In the genomic region with DNA sequence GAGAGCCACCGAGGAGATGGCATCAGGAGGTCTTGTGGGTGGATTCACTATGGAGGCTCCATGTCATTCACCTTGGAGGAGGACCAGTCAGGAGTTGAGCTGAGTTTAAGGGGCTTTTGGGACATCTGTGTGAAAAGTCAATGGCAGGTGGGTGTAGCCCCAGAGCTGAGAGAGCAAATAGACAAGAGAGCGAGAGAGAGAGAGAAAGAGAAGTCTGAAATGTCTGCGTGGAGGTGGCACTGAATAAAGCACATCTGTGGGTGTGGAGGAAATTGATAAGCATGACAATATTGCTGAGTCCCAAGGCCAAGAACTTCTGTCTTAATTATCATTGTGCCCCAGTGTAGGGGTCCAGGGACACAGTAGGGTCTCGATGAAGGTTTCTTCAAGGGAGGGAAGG, we compare ENCODE assay signal across 31 cellular contexts.
"Had no signal": no experiment of that assay in that cellular context is flagged by ENCODE, and none has a peak within 500 bp of the region (broad histone marks: within the 10 kb centered on the region; RNA-seq: fewer than 3 reads in every experiment).

No MANE protein-coding gene starts in this region.

- H3K27ac ChIP-seq: brain microvascular endothelial cell, colonic mucosa, heart left ventricle, WERI-Rb-1 had no signal

- H3K4me1 Mint-ChIP-seq: activated B cell treated with CpG ODN at 0.5 μM for 24 hours; activated T-helper 17 cell treated with anti-CD3 and anti-CD28 coated beads, Interleukin-2, amount 50 U/mL, for 72 hours had no signal

- H3K36me3 Mint-ChIP-seq: activated naive CD8-positive, alpha-beta T cell had no signal

- H3K4me3 ChIP-seq: colonic mucosa, heart left ventricle had no signal

- ATAC-seq: activated CD4-positive, CD25-positive, alpha-beta regulatory T cell treated with anti-CD3 and anti-CD28 coated beads, Interleukin-2, amount 50 U/mL, for 24 hours; activated CD8-positive, alpha-beta T cell treated with anti-CD3 and anti-CD28 coated beads for 36 hours; activated T-cell treated with anti-CD3 and anti-CD28 coated beads, Interleukin-2, amount 50 U/mL, for 4 hours; activated T-helper 17 cell treated with anti-CD3 and anti-CD28 coated beads, Interleukin-2, amount 50 U/mL, for 72 hours; esophagus mucosa; heart left ventricle; T-helper 17 cell had no signal

- FAIRE-seq: astrocyte, endometrium, frontal cortex had no signal

- DNase-seq: activated B cell treated with CpG ODN at 0.5 μM for 24 hours; activated CD4-positive, alpha-beta T cell treated with anti-CD3 and anti-CD28 coated beads for 48 hours; activated CD4-positive, alpha-beta T cell treated with anti-CD3 and anti-CD28 coated beads, Interleukin-2, amount 50 U/mL, for 1 hour; activated CD4-positive, alpha-beta T cell treated with anti-CD3 and anti-CD28 coated beads, Interleukin-2, amount 50 U/mL, for 48 hours; activated CD8-positive, alpha-beta memory T cell treated with anti-CD3 and anti-CD28 coated beads for 24 hours; activated CD8-positive, alpha-beta T cell treated with anti-CD3 and anti-CD28 coated beads for 36 hours; activated effector memory CD4-positive, alpha-beta T cell treated with Interleukin-2 at 50 U/mL for 16 hours; activated gamma-delta T cell treated with Interleukin-2 at 50 U/mL for 16 hours; activated naive CD4-positive, alpha-beta T cell treated with anti-CD3 and anti-CD28 coated beads, Interleukin-2, amount 50 U/mL, for 16 hours; activated naive CD4-positive, alpha-beta T cell treated with Interleukin-2 at 50 U/mL for 16 hours; activated T-cell treated with anti-CD3 and anti-CD28 coated beads, Interleukin-2, amount 50 U/mL, for 4 hours; amniotic stem cell; anterior cingulate cortex; brain microvascular endothelial cell; cerebellar nuclear complex; colonic mucosa; effector CD8-positive, alpha-beta T cell; foreskin fibroblast; heart left ventricle; T-helper 1 cell; T-helper 17 cell; T1000; WERI-Rb-1 had no signal

- H3K9me3 ChIP-seq: colonic mucosa, heart left ventricle had no signal

- H3K4me1 ChIP-seq: colonic mucosa had no signal

- H3K27me3 ChIP-seq: brain microvascular endothelial cell, colonic mucosa had no signal

- H3K27ac Mint-ChIP-seq: activated B cell treated with CpG ODN at 0.5 μM for 24 hours; activated CD8-positive, alpha-beta T cell treated with anti-CD3 and anti-CD28 coated beads for 36 hours; activated naive CD8-positive, alpha-beta T cell; activated T-helper 17 cell treated with anti-CD3 and anti-CD28 coated beads, Interleukin-2, amount 50 U/mL, for 72 hours; T-helper 17 cell; T-helper 2 cell treated with Interferon-gamma antibody and Interleukin-4, amounts not matched to agents 5 μg/mL and 100 μg/mL, for 36 hours had no signal

- H3K36me3 ChIP-seq: brain microvascular endothelial cell, colonic mucosa, heart left ventricle, WERI-Rb-1 had no signal

- H3K4me3 Mint-ChIP-seq: activated B cell treated with CpG ODN at 0.5 μM for 24 hours; activated CD8-positive, alpha-beta T cell treated with anti-CD3 and anti-CD28 coated beads for 36 hours; activated naive CD8-positive, alpha-beta T cell; activated T-cell treated with anti-CD3 and anti-CD28 coated beads, Interleukin-2, amount 50 U/mL, for 4 hours; activated T-helper 17 cell treated with anti-CD3 and anti-CD28 coated beads, Interleukin-2, amount 50 U/mL, for 72 hours; T-helper 17 cell; T-helper 2 cell treated with Interferon-gamma antibody and Interleukin-4, amounts not matched to agents 5 μg/mL and 100 μg/mL, for 36 hours had no signal
